23 cellular contexts compared by ENCODE assay signal in the genomic region with DNA sequence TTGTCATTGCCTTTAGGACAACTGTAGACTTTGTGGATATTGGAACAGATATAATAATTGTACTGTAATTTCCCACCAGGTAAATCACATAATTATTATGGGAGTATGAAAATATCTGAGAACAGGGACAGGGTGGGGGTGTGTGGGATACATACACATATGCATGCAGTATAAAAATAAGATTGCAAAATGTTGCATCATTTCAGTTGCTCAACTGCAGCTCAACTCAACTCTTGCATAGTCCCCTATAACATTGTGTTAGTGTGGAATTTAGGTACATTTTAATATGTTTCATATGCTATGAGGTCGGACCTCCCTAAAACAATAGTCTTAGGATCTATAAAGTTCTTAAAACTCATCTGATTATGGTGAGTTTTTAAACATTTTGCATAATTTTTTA.
DNase-seq lines count a peak whose midpoint lies in the region; ATAC-seq and TF ChIP-seq lines count a peak whose summit lies in the region.
"Had no signal": no experiment of that assay in that cellular context is flagged by ENCODE, and none has a peak within 500 bp of the region (broad histone marks: within the 10 kb centered on the region; RNA-seq: fewer than 3 reads in every experiment).

No MANE protein-coding gene starts in this region.

- H3K9me2 ChIP-seq in HCT116 (ENCODE audit: insufficient read depth): no peaks in the 10 kb centered on the region

- DNase-seq in HCT116 (ENCODE audit: low read depth, low spot score) (no peak), NCI-H460 (ENCODE audit: extremely low read depth, low read depth) (peak; percentile 49), choroid plexus epithelial cell (ENCODE audit: low read depth) (peak; percentile 52), mesenchymal stem cell (peak; percentile 13)
- DNase-seq: activated B cell treated with CpG ODN at 0.5 μM for 24 hours; activated CD4-positive, alpha-beta memory T cell treated with anti-CD3 and anti-CD28 coated beads for 36 hours; activated naive CD4-positive, alpha-beta T cell treated with anti-CD3 and anti-CD28 coated beads for 36 hours; AML-193; cerebellar nuclear complex; COR-L47; effector memory CD4-positive, alpha-beta T cell; MG63; naive B cell; NCI-H2081; NCI-H524; right lobe of liver; SHP77; stimulated activated naive CD4-positive, alpha-beta T cell; thyroid gland had no signal

- H3K4me1 ChIP-seq in HCT116 (ENCODE audit: control insufficient read depth in 1 of 2, insufficient read depth in 2 of 2, low read length in 2 of 2): no peaks in the 10 kb centered on the region
- peaks cover 1% of the 10 kb centered on the region for H3K4me1 ChIP-seq in mesenchymal stem cell (ENCODE audit: control insufficient read depth, insufficient read depth, low read depth, low read length)
- H3K4me1 ChIP-seq: ascending aorta, thyroid gland had no signal

- intact Hi-C loops in HCT116 (cut with micrococcal nuclease): no loop called here

- no peak for TF ChIP-seq RAD21 in HCT116 (IDR thresholded peaks at IDR 0.05; ENCODE audit: low read depth)

- H3K9ac ChIP-seq in HCT116 (ENCODE audit: low read length): no peak overlapping the region
- no peak overlapping the region for H3K9ac ChIP-seq in mesenchymal stem cell (ENCODE audit: low read length)

- H3K4me3 ChIP-seq in HCT116 (replicated peaks in 1 of 2; ENCODE audit: low read depth in 1 of 2, low read length in 2 of 2) (no peak overlapping the region), choroid plexus epithelial cell (ENCODE audit: low read depth, low read length) (no peak overlapping the region), mesenchymal stem cell (ENCODE audit: insufficient read depth in 1 of 2, low read depth in 1 of 2, low read length in 2 of 2) (no peak overlapping the region)
- H3K4me3 ChIP-seq: ascending aorta, MG63, right lobe of liver, thyroid gland had no signal

- no peak overlapping the region for H2BK12ac ChIP-seq in mesenchymal stem cell (ENCODE audit: low read length in 2 of 2)

- TF ChIP-seq POLR2A in HCT116 (IDR thresholded peaks at IDR 0.05; ENCODE audit: borderline replicate concordance, extremely low read depth, insufficient read depth, insufficient read length): no peak

- ATAC-seq in HCT116 (no peak), HG02571 (IDR thresholded peaks at IDR 0.05; ENCODE audit: unreplicated experiment) (no peak), HG03039 (IDR thresholded peaks at IDR 0.05; ENCODE audit: unreplicated experiment) (no peak), HG02642 (IDR thresholded peaks at IDR 0.05; ENCODE audit: poor library complexity, unreplicated experiment) (no peak)

- H3K9me3 ChIP-seq in HCT116 (ENCODE audit: control insufficient read depth in 1 of 2, insufficient read depth in 1 of 2, low read depth in 1 of 2, low read length in 2 of 2): no peaks in the 10 kb centered on the region
- H3K9me3 ChIP-seq in mesenchymal stem cell (ENCODE audit: control insufficient read depth, low read length): no peaks in the 10 kb centered on the region
- H3K9me3 ChIP-seq: ascending aorta, MG63, right lobe of liver, thyroid gland had no signal

- POLR2A ChIA-PET in HCT116 (lab: Charles Lee): no interaction called here

- H3K23ac ChIP-seq in mesenchymal stem cell (ENCODE audit: low read length in 2 of 2): no peak overlapping the region

- CTCF ChIA-PET in HCT116 (lab: Charles Lee): no interaction called here

- no peak overlapping the region for H2BK120ac ChIP-seq in mesenchymal stem cell (ENCODE audit: low read depth, low read length)

- no peaks in the 10 kb centered on the region for H4K20me1 ChIP-seq in HCT116 (ENCODE audit: insufficient read depth)

- H2BK5ac ChIP-seq in mesenchymal stem cell (ENCODE audit: low read depth, low read length, poor library complexity, severe bottlenecking): no peak overlapping the region

- no peak overlapping the region for H2AK5ac ChIP-seq in mesenchymal stem cell (ENCODE audit: low read length, severe bottlenecking)

- no peaks in the 10 kb centered on the region for H3K79me2 ChIP-seq in HCT116 (ENCODE audit: insufficient read depth, low read length)

- TF ChIP-seq CTCF in HCT116 (IDR thresholded peaks at IDR 0.05 in 2 of 3, conservative IDR thresholded peaks at IDR 0.05 in 1 of 3; ENCODE audit: borderline replicate concordance in 1 of 3, insufficient read depth in 1 of 3, low read depth in 2 of 3, low read length in 2 of 3) (no peak), choroid plexus epithelial cell (conservative IDR thresholded peaks at IDR 0.05; ENCODE audit: low read depth, low read length) (no peak)

- BruUV-seq in HCT116 (replicated peaks; lab: Mats Ljungman, UMichigan): no TSS peak

- H3K4me2 ChIP-seq in HCT116 (ENCODE audit: low read length): no peak overlapping the region
- no peak overlapping the region for H3K4me2 ChIP-seq in mesenchymal stem cell (ENCODE audit: low read length, poor library complexity, severe bottlenecking)

- no CpG with 5 or more reads among the region's 1 CpG for WGBS in mesenchymal stem cell

- H4K8ac ChIP-seq in mesenchymal stem cell (ENCODE audit: low read length): no peak overlapping the region

- H3K27ac ChIP-seq in HCT116 (ENCODE audit: low read depth, low read length) (no peak overlapping the region), mesenchymal stem cell (ENCODE audit: low read length, poor library complexity, severe bottlenecking) (no peak overlapping the region)
- H3K27ac ChIP-seq: ascending aorta, right lobe of liver, thyroid gland had no signal

- no peak overlapping the region for H3K14ac ChIP-seq in mesenchymal stem cell (ENCODE audit: low read length in 2 of 2)

- no peak overlapping the region for H4K91ac ChIP-seq in mesenchymal stem cell (ENCODE audit: low read length)

- no peaks in the 10 kb centered on the region for H3K27me3 ChIP-seq in HCT116 (ENCODE audit: insufficient read depth, low read length)
- no peaks in the 10 kb centered on the region for H3K27me3 ChIP-seq in mesenchymal stem cell (ENCODE audit: control insufficient read depth in 1 of 2, insufficient read depth in 1 of 2, low read length in 2 of 2)
- H3K27me3 ChIP-seq: ascending aorta, MG63, right lobe of liver, thyroid gland had no signal

- H3K4ac ChIP-seq in mesenchymal stem cell (ENCODE audit: low read depth in 1 of 2, low read length in 2 of 2): no peak overlapping the region

- RAD21 ChIA-PET in HCT116 (lab: Charles Lee; ENCODE audit: low non-redundant PET in 1 of 2, low total read pairs in 2 of 2, uncharacterized antibody in 2 of 2, unreplicated experiment in 2 of 2): no interaction called here

- H3K36me3 ChIP-seq in HCT116 (ENCODE audit: control insufficient read depth in 1 of 2, insufficient read depth in 2 of 2, low read length in 2 of 2) (no peaks in the 10 kb centered on the region), mesenchymal stem cell (ENCODE audit: control insufficient read depth in 1 of 2, insufficient read depth in 2 of 2, low read depth in 1 of 2, low read length in 2 of 2) (no peaks in the 10 kb centered on the region)
- H3K36me3 ChIP-seq: ascending aorta, MG63, right lobe of liver, thyroid gland had no signal

- H2AFZ ChIP-seq in HCT116 (ENCODE audit: low read depth, low read length, poor library complexity, severe bottlenecking): no peak overlapping the region
- H2AFZ ChIP-seq in mesenchymal stem cell (ENCODE audit: low read depth, low read length): no peak overlapping the region

- H3K18ac ChIP-seq in mesenchymal stem cell (ENCODE audit: low read depth in 1 of 2, low read length in 2 of 2): no peak overlapping the region

- no peak overlapping the region for H2BK15ac ChIP-seq in mesenchymal stem cell (ENCODE audit: low read depth, poor library complexity, severe bottlenecking)

- H3K79me1 ChIP-seq in mesenchymal stem cell (replicated peaks; ENCODE audit: low read length, poor library complexity, severe bottlenecking): no peaks in the 10 kb centered on the region

TF ChIP-seq in HCT116, 20 proteins besides CTCF, POLR2A, EP300 and RAD21:
- TF ChIP-seq FOSL1 (IDR thresholded peaks at IDR 0.05; ENCODE audit: low read depth) (no peak), CEBPB (IDR thresholded peaks at IDR 0.05; ENCODE audit: low read depth) (peak; percentile 67)
